11 cellular contexts compared by ENCODE assay signal in genomic region chr17:45127583-45128300, GRCh38. TPM values are rescaled to one million over a fixed set of nuclear protein-coding genes. Genes with fewer than 3 reads are reported as not detected.
DNase-seq lines count a peak whose midpoint lies in the region; ATAC-seq and TF ChIP-seq lines count a peak whose summit lies in the region.
"Had no signal": no experiment of that assay in that cellular context is flagged by ENCODE, and none has a peak within 500 bp of the region (broad histone marks: within the 10 kb centered on the region; RNA-seq: fewer than 3 reads in every experiment).

No MANE protein-coding gene starts in this region.

- TF ChIP-seq CTCF in mesothelial cell of epicardium (IDR thresholded peaks at IDR 0.05; ENCODE audit: unreplicated experiment) = no peak

- H3K36me3 Mint-ChIP-seq in mesothelial cell of epicardium = no peaks in the 10 kb centered on the region

- H3K27ac Mint-ChIP-seq in mesothelial cell of epicardium = peak overlapping the region; percentile 97
- H3K27ac Mint-ChIP-seq: activated T-cell treated with anti-CD3 and anti-CD28 coated beads, Interleukin-2, amount 50 U/mL, for 24 hours had no signal

- H3K36me3 ChIP-seq in urinary bladder (ENCODE audit: insufficient read depth) = no peaks in the 10 kb centered on the region

- ATAC-seq in HG03442 (IDR thresholded peaks at IDR 0.05; ENCODE audit: unreplicated experiment) = no peak

- H3K4me3 Mint-ChIP-seq in mesothelial cell of epicardium = peak overlapping the region; percentile 14
- H3K4me3 Mint-ChIP-seq: activated T-cell treated with anti-CD3 and anti-CD28 coated beads, Interleukin-2, amount 50 U/mL, for 24 hours had no signal

- H3K4me1 Mint-ChIP-seq in mesothelial cell of epicardium = peaks cover 44% of the 10 kb centered on the region

- DNase-seq in DMS 273 (lab: John Stamatoyannopoulos, UW; ENCODE audit: unreplicated experiment) (peak; percentile 58), DMS 273 treated with DMSO at 0.1 percent for 48 hours (lab: John Stamatoyannopoulos, UW) (no peak), dermis blood vessel endothelial cell (peak; percentile 65), mesothelial cell of epicardium (ENCODE audit: low spot score in 2 of 2, unreplicated experiment in 2 of 2) (no peak), epidermal melanocyte (ENCODE audit: insufficient read length, low spot score) (no peak)
- DNase-seq in stimulated activated CD4-positive, alpha-beta T cell treated with anti-CD3 and anti-CD28 coated beads, Interleukin-4, amount 100 ng/mL, for 4 hours = no peak
- DNase-seq: activated T-cell treated with anti-CD3 and anti-CD28 coated beads, Interleukin-2, amount 50 U/mL, for 24 hours; NK-92 treated with Interleukin-12 subunit alpha and Interleukin-12 subunit beta, amount 100 ng/mL, for 24 hours had no signal

- no peak overlapping the region for H3K4me3 ChIP-seq in urinary bladder (ENCODE audit: low read depth, low read length)

- H3K27ac ChIP-seq in urinary bladder (ENCODE audit: low read depth) = peak overlapping the region; percentile 96
- H3K27ac ChIP-seq: 22Rv1 had no signal

- no peaks in the 10 kb centered on the region for H3K27me3 Mint-ChIP-seq in mesothelial cell of epicardium (ENCODE audit: low read depth)

- no peaks in the 10 kb centered on the region for H3K4me1 ChIP-seq in urinary bladder (ENCODE audit: insufficient read depth)

- no peaks in the 10 kb centered on the region for H3K9me3 Mint-ChIP-seq in mesothelial cell of epicardium
- H3K9me3 Mint-ChIP-seq: activated T-cell treated with anti-CD3 and anti-CD28 coated beads, Interleukin-2, amount 50 U/mL, for 24 hours had no signal

- 25% methylated on average over 20 of the region's 20 CpGs for WGBS in urinary bladder

RNA-seq across cellular contexts. Expression of gene PLCD3, which starts 4.6 kb away (rescaled TPM):
- 51.3 and 51.4 TPM in 2 replicates for total RNA-seq in dermis blood vessel endothelial cell
- 46.6 to 54.0 TPM (median 52.6 TPM) in 3 replicates for total RNA-seq in mesothelial cell of epicardium
- 18.1 TPM for total RNA-seq in urinary bladder
- polyA plus RNA-seq in urinary bladder = 84.1 TPM

RNA-seq across cellular contexts. Expression of gene ACBD4, which starts 7.7 kb away (rescaled TPM):
- total RNA-seq in dermis blood vessel endothelial cell = 4.5 and 4.9 TPM in 2 replicates
- total RNA-seq in mesothelial cell of epicardium = 17.0 to 17.4 TPM (median 17.4 TPM) in 3 replicates
- total RNA-seq in urinary bladder = 4.5 TPM
- polyA plus RNA-seq in urinary bladder = 18.2 TPM

RNA-seq across cellular contexts. Expression of gene HEXIM1, which starts 20.5 kb away (rescaled TPM):
- total RNA-seq in dermis blood vessel endothelial cell (7.0 and 11.0 TPM in 2 replicates), mesothelial cell of epicardium (38.2 to 40.6 TPM (median 38.8 TPM) in 3 replicates), urinary bladder (19.2 TPM)
- polyA plus RNA-seq in urinary bladder = 22.0 TPM

RNA-seq across cellular contexts. Expression of gene HEXIM2, which starts 33.9 kb away (rescaled TPM):
- 4.1 and 4.8 TPM in 2 replicates for total RNA-seq in dermis blood vessel endothelial cell
- total RNA-seq in mesothelial cell of epicardium = 6.5 to 9.6 TPM (median 7.7 TPM) in 3 replicates
- 2.0 TPM for total RNA-seq in urinary bladder
- 7.9 TPM for polyA plus RNA-seq in urinary bladder

Comparison
In these comparisons a context has a peak if more than half of its experiments do, and no peak if none do; other contexts are left out.
1. DNase-seq: peak in DMS 273 (single experiment) and dermis blood vessel endothelial cell (single experiment); none in DMS 273 treated with DMSO at 0.1 percent for 48 hours (single experiment), mesothelial cell of epicardium (0 of 2), epidermal melanocyte (single experiment) and stimulated activated CD4-positive, alpha-beta T cell treated with anti-CD3 and anti-CD28 coated beads, Interleukin-4, amount 100 ng/mL, for 4 hours (0 of 2).